ENCODE assay signal across 8 cellular contexts in the genomic region with DNA sequence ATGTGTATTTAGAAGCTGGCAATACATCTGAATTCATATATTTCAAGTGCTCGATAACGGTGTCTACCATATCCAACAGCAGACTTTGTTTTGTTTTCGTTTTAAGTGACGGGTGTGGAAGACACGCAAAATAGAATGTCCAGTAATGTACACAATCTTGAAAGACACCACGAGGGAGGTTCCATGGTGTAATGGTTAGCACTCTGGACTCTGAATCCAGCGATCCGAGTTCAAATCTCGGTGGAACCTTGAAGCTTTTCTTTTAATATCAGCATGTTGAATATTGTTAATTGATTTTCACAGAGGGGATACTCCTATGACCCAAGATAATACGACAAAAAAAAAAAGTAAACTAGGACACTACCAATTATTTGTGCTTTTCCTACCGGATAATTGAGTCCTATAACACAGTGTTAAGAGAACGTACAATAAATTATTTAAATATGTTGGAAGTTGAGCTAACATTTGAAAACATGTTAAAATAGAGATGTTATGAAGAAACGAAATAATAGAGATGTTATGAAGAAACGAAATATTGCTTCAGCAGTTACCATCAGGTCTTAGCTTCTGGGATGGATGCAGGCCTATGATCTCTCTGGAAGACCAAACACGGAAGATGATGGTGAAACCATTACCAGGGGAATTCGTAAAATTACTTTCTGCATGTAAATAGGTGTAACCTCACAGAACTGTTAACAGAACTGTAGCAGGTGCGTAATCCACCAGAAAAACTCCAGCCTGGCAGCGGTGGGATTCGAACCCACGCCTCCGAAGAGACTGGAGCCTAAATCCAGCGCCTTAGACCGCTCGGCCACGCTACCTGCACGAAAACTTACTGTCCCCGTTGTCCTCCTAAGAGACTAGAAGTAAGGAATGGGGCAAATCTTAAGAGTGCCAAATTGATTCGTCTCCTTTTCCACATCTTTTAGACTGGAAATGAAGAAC. TPM values are rescaled to one million over a fixed set of nuclear protein-coding genes. Genes with fewer than 3 reads are reported as not detected.
DNase-seq lines count a peak whose midpoint lies in the region; ATAC-seq and TF ChIP-seq lines count a peak whose summit lies in the region.

No MANE protein-coding gene starts in this region.

- H3K4me1 Mint-ChIP-seq in WTC11: peaks cover 15% of the 10 kb centered on the region

- peak overlapping the region; percentile 95 for H3K27ac Mint-ChIP-seq in WTC11

- CTCF ChIA-PET in WTC11 (lab: Charles Lee): interaction anchor here (0.6 to 9.8 kb wide), 35 partner anchors 10 to 679 kb away, joined by 3 to 118 read pairs (median 6); partner anchors contain the start of genes AURKB, BORCS6, CYB5D1 and NAA38

- ATAC-seq in HG02973 (IDR thresholded peaks at IDR 0.05; ENCODE audit: unreplicated experiment): peak; percentile 35
- peak; percentile 28 for ATAC-seq in WTC11
- ATAC-seq in HG03045 (IDR thresholded peaks at IDR 0.05; ENCODE audit: unreplicated experiment): no peak

- peak overlapping the region; percentile 38 for H3K4me3 ChIP-seq in kidney epithelial cell (ENCODE audit: low read depth, low read length)

- H3K36me3 Mint-ChIP-seq in WTC11: no peaks in the 10 kb centered on the region

- DNase-seq in GDM1 (lab: John Stamatoyannopoulos, UW): peak; percentile 82
- DNase-seq in NCI-H2171 treated with DMSO at 0.1 percent for 48 hours (lab: John Stamatoyannopoulos, UW): peak; percentile 91
- DNase-seq in WTC11 (ENCODE audit: low spot score): peak; percentile 95
- peak; percentile 97 for DNase-seq in cerebellar cortex (ENCODE audit: low spot score)
- no peak for DNase-seq in kidney epithelial cell (ENCODE audit: low read depth)
- DNase-seq in stimulated activated CD4-positive, alpha-beta T cell treated with anti-CD3 and anti-CD28 coated beads, Interleukin-15, amount 100 ng/mL, for 24 hours: peak; percentile 93

- no peaks in the 10 kb centered on the region for H3K9me3 Mint-ChIP-seq in WTC11

- TF ChIP-seq CTCF in WTC11 (IDR thresholded peaks at IDR 0.05) (no peak), kidney epithelial cell (IDR thresholded peaks at IDR 0.05; ENCODE audit: insufficient read depth, low read length, poor library complexity, severe bottlenecking) (no peak)

- peaks cover 39% of the 10 kb centered on the region for H3K27me3 ChIP-seq in kidney epithelial cell (ENCODE audit: control insufficient read depth, insufficient read depth, low read length)

- peaks cover 73% of the 10 kb centered on the region for H3K27me3 Mint-ChIP-seq in WTC11 (ENCODE audit: low read depth)

- no peaks in the 10 kb centered on the region for H3K36me3 ChIP-seq in kidney epithelial cell (ENCODE audit: control insufficient read depth, insufficient read depth, low read length)

- POLR2A ChIA-PET in WTC11 (lab: Charles Lee): interaction anchor here (0.8 to 1.3 kb wide), 9 partner anchors 14 to 511 kb away, joined by 3 to 7 read pairs (median 4); partner anchors contain the start of gene KRABD2

- H3K4me3 Mint-ChIP-seq in WTC11: peak overlapping the region; percentile 85

TF ChIP-seq in WTC11, 78 proteins besides CTCF, POLR2A, EP300 and RAD21:
- TF ChIP-seq, protein P1, sequence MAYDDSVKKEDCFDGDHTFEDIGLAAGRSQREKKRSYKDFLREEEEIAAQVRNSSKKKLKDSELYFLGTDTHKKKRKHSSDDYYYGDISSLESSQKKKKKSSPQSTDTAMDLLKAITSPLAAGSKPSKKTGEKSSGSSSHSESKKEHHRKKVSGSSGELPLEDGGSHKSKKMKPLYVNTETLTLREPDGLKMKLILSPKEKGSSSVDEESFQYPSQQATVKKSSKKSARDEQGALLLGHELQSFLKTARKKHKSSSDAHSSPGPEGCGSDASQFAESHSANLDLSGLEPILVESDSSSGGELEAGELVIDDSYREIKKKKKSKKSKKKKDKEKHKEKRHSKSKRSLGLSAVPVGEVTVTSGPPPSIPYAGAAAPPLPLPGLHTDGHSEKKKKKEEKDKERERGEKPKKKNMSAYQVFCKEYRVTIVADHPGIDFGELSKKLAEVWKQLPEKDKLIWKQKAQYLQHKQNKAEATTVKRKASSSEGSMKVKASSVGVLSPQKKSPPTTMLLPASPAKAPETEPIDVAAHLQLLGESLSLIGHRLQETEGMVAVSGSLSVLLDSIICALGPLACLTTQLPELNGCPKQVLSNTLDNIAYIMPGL (CRISPR knock-in tag; IDR thresholded peaks at IDR 0.05): peak; percentile 98; the same call in 1 of the 2 replicates
- TF ChIP-seq ETV6 (CRISPR knock-in tag; IDR thresholded peaks at IDR 0.05): 0 out of 2 replicates have a peak, but pooled peaks have one; percentile 10
- TF ChIP-seq ZNF396 (CRISPR knock-in tag; IDR thresholded peaks at IDR 0.05; ENCODE audit: borderline replicate concordance): no peak
- TF ChIP-seq TEAD1 (CRISPR knock-in tag; IDR thresholded peaks at IDR 0.05): peak; percentile 31; the same call in 1 of the 2 replicates
- TF ChIP-seq USF2 (CRISPR knock-in tag; IDR thresholded peaks at IDR 0.05): no peak
- TF ChIP-seq HMGA2 (CRISPR knock-in tag; IDR thresholded peaks at IDR 0.05): no peak
- 0 out of 2 replicates have a peak, but pooled peaks have one; percentile 18 for TF ChIP-seq ZNF423 (CRISPR knock-in tag; IDR thresholded peaks at IDR 0.05)
- peak; percentile 31; the same call in 1 of the 2 replicates for TF ChIP-seq SP1 (CRISPR knock-in tag; conservative IDR thresholded peaks at IDR 0.05)

RNA-seq across cellular contexts. Expression of gene ALOXE3, which starts 1.5 kb away (rescaled TPM):
- 0.48 to 0.81 TPM (median 0.62 TPM) in 3 replicates for total RNA-seq in WTC11 (2021)
- total RNA-seq in kidney epithelial cell: 0.75 and 2.5 TPM in 2 replicates

RNA-seq across cellular contexts. Expression of gene HES7, which starts 4.1 kb away (rescaled TPM):
- total RNA-seq in WTC11 (2021): 3.1 to 3.9 TPM (median 3.7 TPM) in 3 replicates
- 1.8 TPM in 1 of 2 replicates, not detected in the other for total RNA-seq in kidney epithelial cell

RNA-seq across cellular contexts. Expression of gene ALOX12B, which starts 32.3 kb away (rescaled TPM):
- total RNA-seq in WTC11 (2021) (0.72 to 1.8 TPM (median 0.82 TPM) in 3 replicates), kidney epithelial cell (0.08 and 1.2 TPM in 2 replicates)

RNA-seq across cellular contexts. Expression of gene PER1, which starts 32.4 kb away (rescaled TPM):
- 30.6 to 46.9 TPM (median 34.0 TPM) in 3 replicates for total RNA-seq in WTC11 (2021)
- 11.0 and 19.4 TPM in 2 replicates for total RNA-seq in kidney epithelial cell

RNA-seq across cellular contexts. Expression of gene VAMP2, which starts 42.9 kb away (rescaled TPM):
- total RNA-seq in WTC11 (2021) (24.1 to 27.4 TPM (median 24.3 TPM) in 3 replicates), kidney epithelial cell (7.0 and 8.0 TPM in 2 replicates)
